ENCODE assay signal across 14 cellular contexts in genomic region chr2:234412726-234413125, GRCh38.
DNase-seq lines count a peak whose midpoint lies in the region; ATAC-seq and TF ChIP-seq lines count a peak whose summit lies in the region.
"Had no signal": no experiment of that assay in that cellular context is flagged by ENCODE, and none has a peak within 500 bp of the region (broad histone marks: within the 10 kb centered on the region; RNA-seq: fewer than 3 reads in every experiment).

No MANE protein-coding gene starts in this region.

- H3K4me3 ChIP-seq in breast epithelium (no peak overlapping the region), RWPE2 (ENCODE audit: severe bottlenecking) (no peak overlapping the region), upper lobe of left lung (no peak overlapping the region)
- H3K4me3 ChIP-seq: SJCRH30, smooth muscle cell, tibial nerve had no signal

- no peaks in the 10 kb centered on the region for H3K9me3 Mint-ChIP-seq in MCF 10A (ENCODE audit: unreplicated experiment)

- no peak overlapping the region for H3K27ac Mint-ChIP-seq in MCF 10A (ENCODE audit: low read depth, unreplicated experiment)
- H3K27ac Mint-ChIP-seq: activated naive CD8-positive, alpha-beta T cell had no signal

- CTCF ChIA-PET in MCF 10A (lab: Yijun Ruan, JAX) = interaction anchor here (1.0 to 1.7 kb wide), 2 partner anchors 10 to 88 kb away, joined by 3 read pairs; no protein-coding TSS in a partner anchor

- no peak overlapping the region for H3K27ac ChIP-seq in breast epithelium
- H3K27ac ChIP-seq in RWPE2 (ENCODE audit: poor library complexity, severe bottlenecking) = peak overlapping the region; percentile 66
- no peak overlapping the region for H3K27ac ChIP-seq in upper lobe of left lung
- H3K27ac ChIP-seq: SJCRH30, tibial nerve had no signal

- no peaks in the 10 kb centered on the region for H3K4me1 ChIP-seq in breast epithelium
- H3K4me1 ChIP-seq in RWPE2 (ENCODE audit: insufficient read depth, poor library complexity, severe bottlenecking) = peaks cover 14% of the 10 kb centered on the region
- no peaks in the 10 kb centered on the region for H3K4me1 ChIP-seq in upper lobe of left lung

- TF ChIP-seq CTCF in MCF 10A (IDR thresholded peaks at IDR 0.05; ENCODE audit: unreplicated experiment) = no peak
- no peak for TF ChIP-seq CTCF in breast epithelium (IDR thresholded peaks at IDR 0.05)
- no peak for TF ChIP-seq CTCF in RWPE2 (IDR thresholded peaks at IDR 0.05; ENCODE audit: poor library complexity, severe bottlenecking)
- TF ChIP-seq CTCF in upper lobe of left lung (IDR thresholded peaks at IDR 0.05) = no peak

- POLR2A ChIA-PET in MCF 10A (lab: Yijun Ruan, JAX) = interaction anchor here (0.8 to 2.9 kb wide), 4 partner anchors 10 to 83 kb away, joined by 5 to 9 read pairs (median 6); no protein-coding TSS in a partner anchor

- intact Hi-C loops in MCF 10A (cut with micrococcal nuclease) (no loop called here), breast epithelium (cut with DNase I; ENCODE audit: low total_unique reads) (no loop called here)

- H3K27me3 Mint-ChIP-seq in MCF 10A (ENCODE audit: insufficient read depth, unreplicated experiment) = no peaks in the 10 kb centered on the region
- H3K27me3 Mint-ChIP-seq: activated naive CD8-positive, alpha-beta T cell had no signal

- no peak for TF ChIP-seq EP300 in upper lobe of left lung (IDR thresholded peaks at IDR 0.05)

- peaks cover 16% of the 10 kb centered on the region for H3K4me1 Mint-ChIP-seq in MCF 10A (ENCODE audit: insufficient read depth, unreplicated experiment)

- H3K9me3 ChIP-seq in breast epithelium (no peaks in the 10 kb centered on the region), RWPE2 (ENCODE audit: severe bottlenecking) (no peaks in the 10 kb centered on the region), upper lobe of left lung (no peaks in the 10 kb centered on the region)
- H3K9me3 ChIP-seq: tibial nerve had no signal

- ATAC-seq in RWPE2 (ENCODE audit: low read depth) (peak; percentile 97), upper lobe of left lung (ENCODE audit: low FRiP score in 2 of 2) (peak; percentile 62 to 94), HG03378 (IDR thresholded peaks at IDR 0.05; ENCODE audit: unreplicated experiment) (no peak)

- BruUV-seq in MCF 10A (replicated peaks; lab: Mats Ljungman, UMichigan) = no TSS peak

- DNase-seq in MCF 10A (ENCODE audit: unreplicated experiment) (peak; percentile 59), breast epithelium (ENCODE audit: low spot score in 2 of 2) (no peak), RWPE2 (ENCODE audit: low spot score) (no peak), fibroblast of the conjunctiva (ENCODE audit: low read depth) (peak; percentile 32), upper lobe of left lung (no peak), NCI-H2227 (lab: John Stamatoyannopoulos, UW; ENCODE audit: unreplicated experiment) (no peak), hypothalamus (lab: John Stamatoyannopoulos, UW) (no peak)
- DNase-seq: cortex of kidney, NCI-H510A treated with DMSO at 0.1 percent for 48 hours, SJCRH30 had no signal

- no peaks in the 10 kb centered on the region for H3K27me3 ChIP-seq in breast epithelium
- no peaks in the 10 kb centered on the region for H3K27me3 ChIP-seq in RWPE2 (ENCODE audit: insufficient read depth, poor library complexity, severe bottlenecking)
- H3K27me3 ChIP-seq in upper lobe of left lung = no peaks in the 10 kb centered on the region
- H3K27me3 ChIP-seq: SJCRH30, tibial nerve had no signal

- WGBS in upper lobe of left lung, 2 donors = 61 to 80% methylated on average over 5 to 7 of the region's 7 CpGs

- no peak for TF ChIP-seq POLR2A in breast epithelium (IDR thresholded peaks at IDR 0.05)
- no peak for TF ChIP-seq POLR2A in upper lobe of left lung (IDR thresholded peaks at IDR 0.05)

- H3K36me3 Mint-ChIP-seq in MCF 10A (ENCODE audit: insufficient read depth, unreplicated experiment) = no peaks in the 10 kb centered on the region

- H3K4me3 Mint-ChIP-seq in MCF 10A (ENCODE audit: unreplicated experiment) = no peak overlapping the region
- H3K4me3 Mint-ChIP-seq: activated naive CD8-positive, alpha-beta T cell had no signal

- H3K36me3 ChIP-seq in breast epithelium = no peaks in the 10 kb centered on the region
- no peaks in the 10 kb centered on the region for H3K36me3 ChIP-seq in RWPE2 (ENCODE audit: low read depth)
- H3K36me3 ChIP-seq in upper lobe of left lung = no peaks in the 10 kb centered on the region
- H3K36me3 ChIP-seq: SJCRH30, tibial nerve had no signal

Comparison
In these comparisons a context has a peak if more than half of its experiments do, and no peak if none do; other contexts are left out.
1. DNase-seq: peak in MCF 10A (single experiment) and fibroblast of the conjunctiva (single experiment); none in breast epithelium (0 of 2), RWPE2 (single experiment), upper lobe of left lung (0 of 2), NCI-H2227 (single experiment) and hypothalamus (0 of 51).